In genomic region chr2:236177604-236177966, GRCh38 we compare ENCODE assay signal across 8 cellular contexts. TPM values are rescaled to one million over a fixed set of nuclear protein-coding genes. Genes with fewer than 3 reads are reported as not detected.
DNase-seq lines count a peak whose midpoint lies in the region; FAIRE-seq and TF ChIP-seq lines count a peak whose summit lies in the region.

No MANE protein-coding gene starts in this region.

- no peak for TF ChIP-seq POLR2A in sigmoid colon (IDR thresholded peaks at IDR 0.05)
- no peak for TF ChIP-seq POLR2A in GM12892 (IDR thresholded peaks at IDR 0.05; ENCODE audit: low read depth, low read length)

- no peak for FAIRE-seq in GM12892 (lab: Jason Lieb, UNC)

- H3K36me3 ChIP-seq in sigmoid colon, result no peaks in the 10 kb centered on the region

- H3K4me1 ChIP-seq in sigmoid colon, result peaks cover 0 to 39% (median 27%) of the 10 kb centered on the region in 4 donors

- intact Hi-C loops in sigmoid colon (cut with DNase I), result no loop called here

- no peaks in the 10 kb centered on the region for H3K9me3 ChIP-seq in sigmoid colon

- no peak overlapping the region for H3K27ac ChIP-seq in sigmoid colon

- no peak overlapping the region for H3K4me3 ChIP-seq in fibroblast of the aortic adventitia (ENCODE audit: low read depth, low read length)
- H3K4me3 ChIP-seq in sigmoid colon, result peak overlapping the region in 2 of 4 donors; percentile 32 to 33

- DNase-seq in activated T-cell treated with anti-CD3 and anti-CD28 coated beads for 24 hours (ENCODE audit: low read depth), result peak; percentile 20
- no peak for DNase-seq in activated T-cell treated with anti-CD3 and anti-CD28 coated beads for 4 hours
- DNase-seq in SK-N-DZ (ENCODE audit: low spot score), result peak; percentile 73
- DNase-seq in fibroblast of the aortic adventitia (ENCODE audit: low read depth), result no peak
- DNase-seq in sigmoid colon, result peak; percentile 68
- no peak for DNase-seq in cerebellum (ENCODE audit: low spot score)
- no peak for DNase-seq in NK-92 treated with Interleukin-12 subunit alpha and Interleukin-12 subunit beta, amount 100 ng/mL, for 24 hours (lab: John Stamatoyannopoulos, UW)
- DNase-seq in GM12892 (ENCODE audit: insufficient read length), result no peak

- TF ChIP-seq CTCF in fibroblast of the aortic adventitia (IDR thresholded peaks at IDR 0.05; ENCODE audit: insufficient read depth, low read length) (peak; percentile 38), sigmoid colon (IDR thresholded peaks at IDR 0.05) (no peak)

- 11 to 13% methylated on average over 20 of the region's 20 CpGs for WGBS in sigmoid colon, 2 donors

- H3K27me3 ChIP-seq in sigmoid colon, result peaks cover 59 to 97% (median 87%) of the 10 kb centered on the region in 3 donors

- no peak for TF ChIP-seq EP300 in sigmoid colon (IDR thresholded peaks at IDR 0.05)

RNA-seq across cellular contexts. Expression of gene GBX2, which starts 9.4 kb away (rescaled TPM):
- polyA plus RNA-seq in SK-N-DZ (2014; cell fraction: cytosol; rRNA removed), result 0.87 and 1.5 TPM in 2 replicates
- polyA plus RNA-seq in SK-N-DZ (2014; cell fraction: nucleus; rRNA removed), result 0.21 and 0.37 TPM in 2 replicates
- 0.25 TPM in 1 of 2 replicates, not detected in the other for total RNA-seq in fibroblast of the aortic adventitia (ENCODE audit: low replicate concordance)
- not detected for total RNA-seq in sigmoid colon
- polyA plus RNA-seq in sigmoid colon, result not detected
- 4.4 TPM for total RNA-seq in cerebellum
- not detected for polyA plus RNA-seq in GM12892 (2012; ENCODE audit: missing spikeins)

Comparison
In these comparisons a context has a peak if more than half of its experiments do, and no peak if none do; other contexts are left out.
1. DNase-seq: peak in activated T-cell treated with anti-CD3 and anti-CD28 coated beads for 24 hours (single experiment), SK-N-DZ (single experiment) and sigmoid colon (single experiment); none in activated T-cell treated with anti-CD3 and anti-CD28 coated beads for 4 hours (single experiment), fibroblast of the aortic adventitia (single experiment), cerebellum (single experiment), NK-92 treated with Interleukin-12 subunit alpha and Interleukin-12 subunit beta, amount 100 ng/mL, for 24 hours (single experiment) and GM12892 (single experiment).